In the genomic region with DNA sequence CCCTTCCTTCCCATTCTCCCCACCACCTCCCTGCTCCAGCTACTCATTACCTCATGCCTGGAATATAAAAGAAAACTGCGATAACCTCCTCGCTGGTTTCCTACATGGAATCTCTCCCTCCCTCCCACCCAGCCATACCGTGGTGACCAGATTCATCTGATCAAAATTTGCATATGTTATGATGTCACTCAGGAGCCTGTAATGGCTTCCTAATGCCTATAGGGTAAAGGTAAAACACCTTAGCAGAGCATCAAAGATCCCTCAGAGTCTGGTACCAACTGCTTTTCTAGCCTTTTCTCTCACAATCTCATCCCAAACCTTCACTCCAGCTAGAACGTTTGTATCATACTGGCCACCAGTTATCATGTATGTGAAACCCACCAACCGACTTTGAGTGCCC, we compare ENCODE assay signal across 1 cellular context.
TF ChIP-seq lines count a peak whose summit lies in the region.

No MANE protein-coding gene starts in this region.

TF ChIP-seq in A549, 52 proteins besides CTCF, POLR2A, EP300 and RAD21:
- TF ChIP-seq HOXB5 (CRISPR knock-in tag; IDR thresholded peaks at IDR 0.05) = no peak
- TF ChIP-seq EHF (CRISPR knock-in tag; IDR thresholded peaks at IDR 0.05) = no peak
- no peak for TF ChIP-seq E2F6 (IDR thresholded peaks at IDR 0.05; ENCODE audit: borderline replicate concordance, low read depth)
- no peak for TF ChIP-seq MAZ (IDR thresholded peaks at IDR 0.05; ENCODE audit: borderline replicate concordance, low read depth, low read length)
- no peak for TF ChIP-seq FOSL2 (IDR thresholded peaks at IDR 0.05)
- no peak for TF ChIP-seq FOSL2 (CRISPR knock-in tag; IDR thresholded peaks at IDR 0.05)
- no peak for TF ChIP-seq HEYL (CRISPR knock-in tag; IDR thresholded peaks at IDR 0.05)
- TF ChIP-seq NPAS2 (CRISPR knock-in tag; IDR thresholded peaks at IDR 0.05; ENCODE audit: borderline replicate concordance) = no peak
- no peak for TF ChIP-seq MAFK (IDR thresholded peaks at IDR 0.05; ENCODE audit: partially characterized antibody)
- no peak for TF ChIP-seq SREBF2 (IDR thresholded peaks at IDR 0.05)
- no peak for TF ChIP-seq CHD2 (IDR thresholded peaks at IDR 0.05; ENCODE audit: low read length, partially characterized antibody)
- TF ChIP-seq HOXB13 (CRISPR knock-in tag; IDR thresholded peaks at IDR 0.05; ENCODE audit: low read depth) = no peak
- TF ChIP-seq PHF8 (IDR thresholded peaks at IDR 0.05; ENCODE audit: borderline replicate concordance, low read depth) = no peak
- TF ChIP-seq MYC (IDR thresholded peaks at IDR 0.05; ENCODE audit: borderline replicate concordance, low read length) = no peak
- no peak for TF ChIP-seq RARB (CRISPR knock-in tag; IDR thresholded peaks at IDR 0.05)
- TF ChIP-seq ZSCAN20 (CRISPR knock-in tag; IDR thresholded peaks at IDR 0.05) = no peak
- no peak for TF ChIP-seq JUNB (IDR thresholded peaks at IDR 0.05)
- no peak for TF ChIP-seq MAX (IDR thresholded peaks at IDR 0.05)
TF ChIP-seq in A549: peak in this region for 0.
